ENCODE assay signal across 19 cellular contexts in genomic region chr18:78914586-78914935, GRCh38.
"Had no signal": no experiment of that assay in that cellular context is flagged by ENCODE, and none has a peak within 500 bp of the region (broad histone marks: within the 10 kb centered on the region; RNA-seq: fewer than 3 reads in every experiment).

No MANE protein-coding gene starts in this region.

- H3K4me3 ChIP-seq: left ventricle myocardium inferior, neural progenitor cell, spleen had no signal

- H3K9ac ChIP-seq: neural progenitor cell had no signal

- H3K36me3 ChIP-seq: left ventricle myocardium inferior, neural progenitor cell, spleen, WERI-Rb-1 had no signal

- ATAC-seq: activated CD8-positive, alpha-beta T cell treated with anti-CD3 and anti-CD28 coated beads for 36 hours; activated naive CD4-positive, alpha-beta T cell treated with anti-CD3 and anti-CD28 coated beads, Interleukin-2, amount 50 U/mL, for 72 hours; activated T-helper 17 cell treated with anti-CD3 and anti-CD28 coated beads, Interleukin-2, amount 50 U/mL, for 72 hours; foreskin keratinocyte; naive thymus-derived CD8-positive, alpha-beta T cell; stimulated activated naive CD8-positive, alpha-beta T cell treated with anti-CD3 and anti-CD28 coated beads, Interleukin-15, Interleukin-2, amounts not matched to agents 100 U/mL and 50 U/mL, for 24 hours had no signal

- DNase-seq: activated CD4-positive, alpha-beta T cell treated with anti-CD3 and anti-CD28 coated beads, Interleukin-2, amount 10 ng/mL, durations not matched to agents 7 days and 5 days; activated CD4-positive, CD25-positive, alpha-beta regulatory T cell treated with anti-CD3 and anti-CD28 coated beads, Interleukin-2, amount 50 U/mL, for 72 hours; activated CD8-positive, alpha-beta T cell treated with anti-CD3 and anti-CD28 coated beads for 36 hours; activated T-cell treated with anti-CD3 and anti-CD28 coated beads, Interleukin-2, amount 50 U/mL, for 1 hour; effector memory CD4-positive, alpha-beta T cell; foreskin keratinocyte; immature natural killer cell; kidney glomerular epithelial cell; left ventricle myocardium inferior; retina; stimulated activated CD4-positive, alpha-beta T cell treated with anti-CD3 and anti-CD28 coated beads, Interleukin-4, amount 100 ng/mL, for 4 hours; stimulated activated naive CD8-positive, alpha-beta T cell treated with anti-CD3 and anti-CD28 coated beads, Interleukin-15, Interleukin-2, amounts not matched to agents 100 U/mL and 50 U/mL, for 24 hours; WERI-Rb-1 had no signal

- H3K4me1 ChIP-seq: foreskin keratinocyte, left ventricle myocardium inferior, neural progenitor cell, spleen had no signal

- H3K27me3 ChIP-seq: foreskin keratinocyte, neural progenitor cell had no signal

- H3K27ac ChIP-seq: foreskin keratinocyte, left ventricle myocardium inferior, neural progenitor cell, spleen, WERI-Rb-1 had no signal

- FAIRE-seq: TTC549 had no signal

- H3K9me3 ChIP-seq: left ventricle myocardium inferior had no signal
